In the genomic region with DNA sequence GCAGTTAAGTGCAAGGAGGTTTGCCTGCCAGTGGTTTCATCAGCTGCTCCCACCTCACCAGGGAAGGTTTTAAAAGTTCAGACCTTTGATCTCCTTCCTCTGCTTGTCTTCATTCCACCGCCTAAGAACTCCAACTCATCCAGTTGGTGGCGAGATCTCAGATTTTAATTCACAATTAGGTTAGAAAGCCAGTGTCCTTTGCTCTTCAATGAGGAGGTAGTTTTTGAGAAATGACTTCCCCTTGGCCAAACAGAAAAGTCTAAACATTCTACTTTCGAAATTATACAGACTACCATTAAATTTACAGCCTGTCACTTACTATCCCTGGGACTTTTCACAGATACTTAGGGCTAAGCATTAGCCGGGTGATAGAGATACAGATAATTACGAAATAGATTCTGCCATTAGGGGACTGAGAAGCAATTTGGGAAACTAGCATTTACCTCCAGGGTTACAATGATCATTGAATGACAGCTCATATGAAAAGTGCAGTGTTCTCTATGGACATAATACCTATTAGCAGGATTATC, we compare ENCODE assay signal across 17 cellular contexts.
"Had no signal": no experiment of that assay in that cellular context is flagged by ENCODE, and none has a peak within 500 bp of the region (broad histone marks: within the 10 kb centered on the region; RNA-seq: fewer than 3 reads in every experiment).

No MANE protein-coding gene starts in this region.

- DNase-seq: activated CD4-positive, alpha-beta T cell treated with anti-CD3 and anti-CD28 coated beads for 48 hours; activated CD4-positive, alpha-beta T cell treated with anti-CD3 and anti-CD28 coated beads, Interleukin-2, amount 50 U/mL, for 4 hours; activated CD4-positive, CD25-positive, alpha-beta regulatory T cell treated with anti-CD3 and anti-CD28 coated beads, Interleukin-2, amount 50 U/mL, for 72 hours; activated CD8-positive, alpha-beta memory T cell treated with anti-CD3 and anti-CD28 coated beads, Interleukin-2, amount 50 U/mL, for 48 hours; activated CD8-positive, alpha-beta T cell treated with anti-CD3 and anti-CD28 coated beads, Interleukin-2, amount 10 ng/mL, durations not matched to agents 7 days and 5 days; activated effector memory CD4-positive, alpha-beta T cell treated with Interleukin-2 at 50 U/mL for 16 hours; activated naive CD4-positive, alpha-beta T cell treated with anti-CD3 and anti-CD28 coated beads for 36 hours; activated T-cell treated with anti-CD3 and anti-CD28 coated beads, Interleukin-2, amount 50 U/mL, for 1 hour; amygdala; KG1; NCI-H1048; NCI-H146; NCI-H187 treated with DMSO at 0.1 percent for 48 hours; NCI-H2081 treated with DMSO at 0.1 percent for 48 hours; NCI-H446; NCI-H524; RPMI8226 had no signal
